24 cellular contexts compared by ENCODE assay signal in the genomic region with DNA sequence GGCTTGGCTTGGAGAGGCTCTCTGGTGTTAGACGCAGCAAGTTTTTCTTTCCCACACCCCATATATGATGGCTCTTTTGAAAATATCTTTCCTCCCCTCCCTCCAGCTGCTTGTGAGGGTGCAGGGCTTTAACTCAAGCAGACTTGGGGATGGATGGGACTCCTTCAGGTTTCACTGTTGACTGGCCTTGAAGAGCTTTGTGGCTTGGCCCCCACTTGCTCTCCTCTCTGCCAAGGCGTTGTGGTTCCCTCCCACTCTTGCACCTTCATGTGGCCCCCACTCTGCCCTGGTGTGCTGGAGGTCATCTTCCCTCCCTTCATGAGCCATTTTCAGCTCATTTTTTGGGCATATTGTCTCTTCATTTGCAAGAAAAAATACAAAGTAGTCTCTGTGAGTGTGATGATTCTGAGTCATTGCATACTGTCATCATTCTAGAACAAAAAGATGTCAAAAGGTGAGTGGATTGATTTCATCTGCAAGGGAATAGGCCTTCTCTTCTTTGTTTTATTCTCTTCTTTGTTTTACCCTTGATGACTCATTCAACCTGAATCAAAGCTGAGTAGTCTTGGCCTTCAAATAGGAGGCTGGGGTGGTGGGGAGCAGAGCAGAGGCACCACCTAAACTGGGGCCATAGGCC. TPM values are rescaled to one million over a fixed set of nuclear protein-coding genes. Genes with fewer than 3 reads are reported as not detected.
DNase-seq lines count a peak whose midpoint lies in the region; ATAC-seq and TF ChIP-seq lines count a peak whose summit lies in the region.
"Had no signal": no experiment of that assay in that cellular context is flagged by ENCODE, and none has a peak within 500 bp of the region (broad histone marks: within the 10 kb centered on the region; RNA-seq: fewer than 3 reads in every experiment).

No MANE protein-coding gene starts in this region.

- in situ Hi-C loops in HAP-1 (cut with MboI; ENCODE audit: low sequenced_read_pairs): no loop called here

- 65% methylated on average over 2 of the region's 2 CpGs for WGBS in right cardiac atrium

- TF ChIP-seq POLR2A in vagina (IDR thresholded peaks at IDR 0.05): no peak

- CTCF ChIA-PET in HEK293T (lab: Yijun Ruan, JAX): no interaction called here

- no peaks in the 10 kb centered on the region for H3K36me3 ChIP-seq in left ventricle myocardium inferior
- no peaks in the 10 kb centered on the region for H3K36me3 ChIP-seq in vagina
- no peaks in the 10 kb centered on the region for H3K36me3 ChIP-seq in HAP-1 (replicated peaks)

- no peaks in the 10 kb centered on the region for H3K27me3 ChIP-seq in left ventricle myocardium inferior (ENCODE audit: low read depth)
- no peaks in the 10 kb centered on the region for H3K27me3 ChIP-seq in right cardiac atrium (ENCODE audit: control insufficient read depth, insufficient read depth)
- H3K27me3 ChIP-seq in vagina: no peaks in the 10 kb centered on the region
- no peaks in the 10 kb centered on the region for H3K27me3 ChIP-seq in HAP-1 (ENCODE audit: low read depth)
- H3K27me3 ChIP-seq: testis had no signal

- H3K27me3 Mint-ChIP-seq in activated T-helper 17 cell treated with anti-CD3 and anti-CD28 coated beads, Interleukin-2, amount 50 U/mL, for 72 hours: peaks cover 13% of the 10 kb centered on the region
- H3K27me3 Mint-ChIP-seq: activated CD4-positive, alpha-beta T cell treated with anti-CD3 and anti-CD28 coated beads for 36 hours; activated naive CD8-positive, alpha-beta T cell; CD4-positive, alpha-beta T cell had no signal

- POLR2A ChIA-PET in HEK293T (lab: Yijun Ruan, JAX): no interaction called here

- no peak for TF ChIP-seq CTCF in left ventricle myocardium inferior (IDR thresholded peaks at IDR 0.05; ENCODE audit: borderline replicate concordance)
- TF ChIP-seq CTCF in foreskin fibroblast (IDR thresholded peaks at IDR 0.05; ENCODE audit: low read depth, low read length): no peak
- TF ChIP-seq CTCF in vagina (IDR thresholded peaks at IDR 0.05): no peak

- intact Hi-C loops in left ventricle myocardium inferior (cut with micrococcal nuclease) (no loop called here), right cardiac atrium (cut with DNase I) (no loop called here), vagina (cut with DNase I) (no loop called here)

- no peaks in the 10 kb centered on the region for H3K9me3 ChIP-seq in left ventricle myocardium inferior (replicated peaks)
- no peaks in the 10 kb centered on the region for H3K9me3 ChIP-seq in right cardiac atrium (ENCODE audit: control insufficient read depth, low read length)
- H3K9me3 ChIP-seq in vagina: no peaks in the 10 kb centered on the region
- no peaks in the 10 kb centered on the region for H3K9me3 ChIP-seq in HAP-1
- H3K9me3 ChIP-seq: mucosa of descending colon, testis had no signal

- no peak for ATAC-seq in right cardiac atrium
- peak; percentile 21 for ATAC-seq in activated T-helper 17 cell treated with anti-CD3 and anti-CD28 coated beads, Interleukin-2, amount 50 U/mL, for 72 hours (replicated peaks)
- ATAC-seq in GM18498 (IDR thresholded peaks at IDR 0.05; ENCODE audit: unreplicated experiment): no peak
- ATAC-seq: activated CD4-positive, alpha-beta T cell treated with anti-CD3 and anti-CD28 coated beads for 36 hours had no signal

- peak overlapping the region; percentile 42 for H3K27ac ChIP-seq in left ventricle myocardium inferior (replicated peaks)
- no peak overlapping the region for H3K27ac ChIP-seq in right cardiac atrium (ENCODE audit: low read length)
- H3K27ac ChIP-seq in vagina: peak overlapping the region; percentile 39
- H3K27ac ChIP-seq: KMS-11, testis had no signal

- H3K36me3 Mint-ChIP-seq in activated T-helper 17 cell treated with anti-CD3 and anti-CD28 coated beads, Interleukin-2, amount 50 U/mL, for 72 hours (ENCODE audit: low read depth): no peaks in the 10 kb centered on the region
- H3K36me3 Mint-ChIP-seq: activated naive CD8-positive, alpha-beta T cell had no signal

- DNase-seq in left ventricle myocardium inferior (no peak), right cardiac atrium (no peak), foreskin fibroblast (peak; percentile 36 to 62), vagina (ENCODE audit: extremely low spot score in 2 of 2) (no peak), HAP-1 (ENCODE audit: low spot score in 2 of 2) (no peak), HEK293T (ENCODE audit: extremely low spot score) (no peak)
- DNase-seq: activated CD4-positive, alpha-beta T cell treated with anti-CD3 and anti-CD28 coated beads for 36 hours; activated T-cell treated with anti-CD3 and anti-CD28 coated beads for 4 hours; CD4-positive, alpha-beta T cell; GF-D8; glutamatergic neuron; mucosa of descending colon; NCI-H1105 treated with DMSO at 0.1 percent for 48 hours; NCI-H2171 treated with DMSO at 0.1 percent for 48 hours; occipital lobe; SIG-M5; stimulated activated CD4-positive, alpha-beta T cell treated with anti-CD3 and anti-CD28 coated beads, Interleukin-4, amount 100 ng/mL, for 24 hours; T-helper 9 cell; testis had no signal

- H3K4me1 Mint-ChIP-seq in activated T-helper 17 cell treated with anti-CD3 and anti-CD28 coated beads, Interleukin-2, amount 50 U/mL, for 72 hours: peaks cover 8% of the 10 kb centered on the region
- H3K4me1 Mint-ChIP-seq: activated CD4-positive, alpha-beta T cell treated with anti-CD3 and anti-CD28 coated beads for 36 hours had no signal

- H3K4me3 ChIP-seq in left ventricle myocardium inferior (no peak overlapping the region), right cardiac atrium (ENCODE audit: low read length) (no peak overlapping the region), foreskin fibroblast (ENCODE audit: low read depth in 1 of 2, low read length in 2 of 2) (no peak overlapping the region), vagina (no peak overlapping the region), HAP-1 (no peak overlapping the region)
- H3K4me3 ChIP-seq: mucosa of descending colon, testis had no signal

- no peak overlapping the region for H3K4me3 Mint-ChIP-seq in activated T-helper 17 cell treated with anti-CD3 and anti-CD28 coated beads, Interleukin-2, amount 50 U/mL, for 72 hours
- H3K4me3 Mint-ChIP-seq: activated CD4-positive, alpha-beta T cell treated with anti-CD3 and anti-CD28 coated beads for 36 hours; activated naive CD8-positive, alpha-beta T cell; CD4-positive, alpha-beta T cell had no signal

- no peak overlapping the region for H3K27ac Mint-ChIP-seq in activated T-helper 17 cell treated with anti-CD3 and anti-CD28 coated beads, Interleukin-2, amount 50 U/mL, for 72 hours
- H3K27ac Mint-ChIP-seq: activated CD4-positive, alpha-beta T cell treated with anti-CD3 and anti-CD28 coated beads for 36 hours; activated naive CD8-positive, alpha-beta T cell; CD4-positive, alpha-beta T cell had no signal

- H3K4me1 ChIP-seq in left ventricle myocardium inferior: peaks cover 25% of the 10 kb centered on the region
- no peaks in the 10 kb centered on the region for H3K4me1 ChIP-seq in right cardiac atrium (ENCODE audit: control insufficient read depth, insufficient read depth, low read length)
- peaks cover 8% of the 10 kb centered on the region for H3K4me1 ChIP-seq in vagina
- no peaks in the 10 kb centered on the region for H3K4me1 ChIP-seq in HAP-1

- no peaks in the 10 kb centered on the region for H3K9me3 Mint-ChIP-seq in activated T-helper 17 cell treated with anti-CD3 and anti-CD28 coated beads, Interleukin-2, amount 50 U/mL, for 72 hours
- H3K9me3 Mint-ChIP-seq: CD4-positive, alpha-beta T cell had no signal

TF ChIP-seq in HEK293T, 16 proteins besides CTCF, POLR2A, EP300 and RAD21:
- no peak for TF ChIP-seq HDGF (IDR thresholded peaks at IDR 0.05; ENCODE audit: borderline replicate concordance)
- no peak for TF ChIP-seq L3MBTL2 (conservative IDR thresholded peaks at IDR 0.05)
- TF ChIP-seq, protein P1, sequence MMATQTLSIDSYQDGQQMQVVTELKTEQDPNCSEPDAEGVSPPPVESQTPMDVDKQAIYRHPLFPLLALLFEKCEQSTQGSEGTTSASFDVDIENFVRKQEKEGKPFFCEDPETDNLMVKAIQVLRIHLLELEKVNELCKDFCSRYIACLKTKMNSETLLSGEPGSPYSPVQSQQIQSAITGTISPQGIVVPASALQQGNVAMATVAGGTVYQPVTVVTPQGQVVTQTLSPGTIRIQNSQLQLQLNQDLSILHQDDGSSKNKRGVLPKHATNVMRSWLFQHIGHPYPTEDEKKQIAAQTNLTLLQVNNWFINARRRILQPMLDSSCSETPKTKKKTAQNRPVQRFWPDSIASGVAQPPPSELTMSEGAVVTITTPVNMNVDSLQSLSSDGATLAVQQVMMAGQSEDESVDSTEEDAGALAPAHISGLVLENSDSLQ (IDR thresholded peaks at IDR 0.05): no peak
- TF ChIP-seq SUZ12 (IDR thresholded peaks at IDR 0.05): no peak
- no peak for TF ChIP-seq BHLHE40 (IDR thresholded peaks at IDR 0.05; ENCODE audit: borderline replicate concordance)
- no peak for TF ChIP-seq FOXA1 (IDR thresholded peaks at IDR 0.05)
- TF ChIP-seq FOXM1 (IDR thresholded peaks at IDR 0.05; ENCODE audit: borderline replicate concordance): no peak
- TF ChIP-seq LEF1 (IDR thresholded peaks at IDR 0.05; ENCODE audit: borderline replicate concordance): no peak
- no peak for TF ChIP-seq SP1 (IDR thresholded peaks at IDR 0.05)
- no peak for TF ChIP-seq FOXK2 (IDR thresholded peaks at IDR 0.05)
- TF ChIP-seq ARNT (IDR thresholded peaks at IDR 0.05): no peak
- TF ChIP-seq NFRKB (IDR thresholded peaks at IDR 0.05): no peak
- TF ChIP-seq TARDBP (IDR thresholded peaks at IDR 0.05): no peak
- TF ChIP-seq ELF4 (IDR thresholded peaks at IDR 0.05): no peak
- no peak for TF ChIP-seq CTBP1 (IDR thresholded peaks at IDR 0.05; ENCODE audit: borderline replicate concordance)
- TF ChIP-seq ZNF384 (IDR thresholded peaks at IDR 0.05): no peak
TF ChIP-seq in HEK293T: peak in this region for 0.

RNA-seq across cellular contexts. Expression of a gene that starts 25.5 kb away (rescaled TPM):
- total RNA-seq in left ventricle myocardium inferior (0.60 TPM), right cardiac atrium (1 to 10 TPM in 3 of 4 donors, under 1 TPM in 1; 0.74 to 1.3 (median 1.2) TPM), vagina (8.8 TPM)
- 0.45 TPM for polyA plus RNA-seq in right cardiac atrium
- under 1 TPM; 0.71 to 0.79 TPM for total RNA-seq in activated T-helper 17 cell treated with anti-CD3 and anti-CD28 coated beads, Interleukin-2, amount 50 U/mL, for 72 hours
- total RNA-seq: activated CD4-positive, alpha-beta T cell treated with anti-CD3 and anti-CD28 coated beads for 36 hours; CD4-positive, alpha-beta T cell had no signal

RNA-seq across cellular contexts. Expression of a gene that starts 28.6 kb away (rescaled TPM):
- total RNA-seq in left ventricle myocardium inferior (4.8 TPM), right cardiac atrium (10 to 100 TPM in 1 of 4 donors, 1 to 10 TPM in 3; 6.3 to 10.9 (median 6.6) TPM), vagina (5.9 TPM)
- 2.3 TPM for polyA plus RNA-seq in right cardiac atrium
- not detected for total RNA-seq in activated T-helper 17 cell treated with anti-CD3 and anti-CD28 coated beads, Interleukin-2, amount 50 U/mL, for 72 hours
- total RNA-seq: A673; activated CD4-positive, alpha-beta T cell treated with anti-CD3 and anti-CD28 coated beads for 36 hours; CD4-positive, alpha-beta T cell had no signal

Comparison
In these comparisons a context has a peak if more than half of its experiments do, and no peak if none do; other contexts are left out.
1. DNase-seq: peak in foreskin fibroblast (2 of 2); none in left ventricle myocardium inferior (single experiment), right cardiac atrium (0 of 3), vagina (0 of 2), HAP-1 (0 of 2) and HEK293T (single experiment).